ENCODE assay signal across 23 cellular contexts in genomic region chr19:6854758-6855157, GRCh38. TPM values are rescaled to one million over a fixed set of nuclear protein-coding genes. Genes with fewer than 3 reads are reported as not detected.
DNase-seq lines count a peak whose midpoint lies in the region; ATAC-seq and TF ChIP-seq lines count a peak whose summit lies in the region.
"Had no signal": no experiment of that assay in that cellular context is flagged by ENCODE, and none has a peak within 500 bp of the region (broad histone marks: within the 10 kb centered on the region; RNA-seq: fewer than 3 reads in every experiment).

No MANE protein-coding gene starts in this region.

- no peak overlapping the region for H3K4me3 Mint-ChIP-seq in activated naive CD4-positive, alpha-beta T cell treated with anti-CD3 and anti-CD28 coated beads for 36 hours
- H3K4me3 Mint-ChIP-seq in activated T-helper 17 cell treated with anti-CD3 and anti-CD28 coated beads, Interleukin-2, amount 50 U/mL, for 72 hours, result no peak overlapping the region
- H3K4me3 Mint-ChIP-seq in immature natural killer cell, result no peak overlapping the region
- H3K4me3 Mint-ChIP-seq in stimulated activated naive B cell treated with anti-CD40 and anti-IgM and Interleukin-4, amounts not matched to agents 10 μg/mL and 1 μg/mL and 100 μg/mL, for 72 hours, result no peak overlapping the region
- H3K4me3 Mint-ChIP-seq in activated T-cell treated with anti-CD3 and anti-CD28 coated beads, Interleukin-2, amount 50 U/mL, for 4 hours, result no peak overlapping the region

- H3K9ac ChIP-seq in colonic mucosa (ENCODE audit: low read depth in 2 of 2, low read length in 2 of 2), result no peak overlapping the region

- H3K27ac Mint-ChIP-seq in activated naive CD4-positive, alpha-beta T cell treated with anti-CD3 and anti-CD28 coated beads for 36 hours, result peak overlapping the region; percentile 47
- peak overlapping the region; percentile 66 for H3K27ac Mint-ChIP-seq in activated T-helper 17 cell treated with anti-CD3 and anti-CD28 coated beads, Interleukin-2, amount 50 U/mL, for 72 hours
- peak overlapping the region in 4 of 6 donors; percentile 26 to 45 (median 37) for H3K27ac Mint-ChIP-seq in immature natural killer cell
- H3K27ac Mint-ChIP-seq in stimulated activated naive B cell treated with anti-CD40 and anti-IgM and Interleukin-4, amounts not matched to agents 10 μg/mL and 1 μg/mL and 100 μg/mL, for 72 hours, result peak overlapping the region; percentile 53

- H3K27ac ChIP-seq in colonic mucosa, result no peak overlapping the region
- H3K27ac ChIP-seq: PC-9, SJSA1 had no signal

- CTCF ChIA-PET in activated naive CD4-positive, alpha-beta T cell treated with anti-CD3 and anti-CD28 coated beads for 36 hours (lab: Charles Lee), result no interaction called here

- H3K4me1 ChIP-seq in colonic mucosa, result no peaks in the 10 kb centered on the region
- H3K4me1 ChIP-seq: SJSA1 had no signal

- no peaks in the 10 kb centered on the region for H3K9me3 Mint-ChIP-seq in activated naive CD4-positive, alpha-beta T cell treated with anti-CD3 and anti-CD28 coated beads for 36 hours
- H3K9me3 Mint-ChIP-seq in activated T-helper 17 cell treated with anti-CD3 and anti-CD28 coated beads, Interleukin-2, amount 50 U/mL, for 72 hours, result no peaks in the 10 kb centered on the region
- peaks cover 0 to 1% (median 0%) of the 10 kb centered on the region in 6 donors for H3K9me3 Mint-ChIP-seq in immature natural killer cell
- no peaks in the 10 kb centered on the region for H3K9me3 Mint-ChIP-seq in stimulated activated naive B cell treated with anti-CD40 and anti-IgM and Interleukin-4, amounts not matched to agents 10 μg/mL and 1 μg/mL and 100 μg/mL, for 72 hours
- no peaks in the 10 kb centered on the region for H3K9me3 Mint-ChIP-seq in activated T-cell treated with anti-CD3 and anti-CD28 coated beads, Interleukin-2, amount 50 U/mL, for 4 hours

- no peak for DNase-seq in activated naive CD4-positive, alpha-beta T cell treated with anti-CD3 and anti-CD28 coated beads for 36 hours
- no peak for DNase-seq in activated naive CD4-positive, alpha-beta T cell treated with Interleukin-2 at 50 U/mL for 16 hours
- DNase-seq in immature natural killer cell (no peak), D341Med (ENCODE audit: low spot score) (no peak), colonic mucosa (no peak)
- DNase-seq in stimulated activated naive B cell treated with anti-CD40 and anti-IgM and Interleukin-4, amounts not matched to agents 10 μg/mL and 1 μg/mL and 100 μg/mL, for 72 hours, result no peak
- no peak for DNase-seq in activated T-cell treated with anti-CD3 and anti-CD28 coated beads, Interleukin-2, amount 50 U/mL, for 4 hours
- DNase-seq: HCEC 1CT, Karpas-422, NCI-H1092, NCI-H1417 treated with DMSO at 0.1 percent for 48 hours, NCI-H1694 treated with DMSO at 0.1 percent for 48 hours, NCI-H2081, NCI-H2227 treated with DMSO at 0.1 percent for 48 hours, NCI-H526 treated with DMSO at 0.1 percent for 48 hours, PC-9, Right ventricle myocardium superior had no signal

- H3K36me3 ChIP-seq in colonic mucosa, result no peaks in the 10 kb centered on the region
- H3K36me3 ChIP-seq: SJSA1 had no signal

- peaks cover 40% of the 10 kb centered on the region for H3K36me3 Mint-ChIP-seq in activated naive CD4-positive, alpha-beta T cell treated with anti-CD3 and anti-CD28 coated beads for 36 hours (ENCODE audit: low read depth)
- peaks cover 75% of the 10 kb centered on the region for H3K36me3 Mint-ChIP-seq in activated T-helper 17 cell treated with anti-CD3 and anti-CD28 coated beads, Interleukin-2, amount 50 U/mL, for 72 hours (ENCODE audit: low read depth)
- H3K36me3 Mint-ChIP-seq in immature natural killer cell, result peaks cover 24 to 47% (median 34%) of the 10 kb centered on the region in 3 donors
- peaks cover 38 to 51% of the 10 kb centered on the region in 2 donors for H3K36me3 Mint-ChIP-seq in stimulated activated naive B cell treated with anti-CD40 and anti-IgM and Interleukin-4, amounts not matched to agents 10 μg/mL and 1 μg/mL and 100 μg/mL, for 72 hours
- peaks cover 40% of the 10 kb centered on the region for H3K36me3 Mint-ChIP-seq in activated T-cell treated with anti-CD3 and anti-CD28 coated beads, Interleukin-2, amount 50 U/mL, for 4 hours (ENCODE audit: insufficient read depth)

- H3K4me1 Mint-ChIP-seq in activated naive CD4-positive, alpha-beta T cell treated with anti-CD3 and anti-CD28 coated beads for 36 hours (ENCODE audit: low read depth), result no peaks in the 10 kb centered on the region
- peaks cover 6% of the 10 kb centered on the region for H3K4me1 Mint-ChIP-seq in activated T-helper 17 cell treated with anti-CD3 and anti-CD28 coated beads, Interleukin-2, amount 50 U/mL, for 72 hours
- no peaks in the 10 kb centered on the region for H3K4me1 Mint-ChIP-seq in immature natural killer cell
- peaks cover under 1 to 5% of the 10 kb centered on the region in 2 donors for H3K4me1 Mint-ChIP-seq in stimulated activated naive B cell treated with anti-CD40 and anti-IgM and Interleukin-4, amounts not matched to agents 10 μg/mL and 1 μg/mL and 100 μg/mL, for 72 hours
- H3K4me1 Mint-ChIP-seq in activated T-cell treated with anti-CD3 and anti-CD28 coated beads, Interleukin-2, amount 50 U/mL, for 4 hours (ENCODE audit: low read depth), result no peaks in the 10 kb centered on the region

- no peak overlapping the region for H3K4me3 ChIP-seq in colonic mucosa
- H3K4me3 ChIP-seq: PC-9, SJSA1 had no signal

- ATAC-seq in activated T-helper 17 cell treated with anti-CD3 and anti-CD28 coated beads, Interleukin-2, amount 50 U/mL, for 72 hours (replicated peaks), result no peak
- ATAC-seq in stimulated activated naive B cell treated with anti-CD40 and anti-IgM and Interleukin-4, amounts not matched to agents 10 μg/mL and 1 μg/mL and 100 μg/mL, for 72 hours (replicated peaks), result no peak
- no peak for ATAC-seq in activated T-cell treated with anti-CD3 and anti-CD28 coated beads, Interleukin-2, amount 50 U/mL, for 4 hours

- H3K9me3 ChIP-seq in colonic mucosa, result no peaks in the 10 kb centered on the region
- H3K9me3 ChIP-seq: SJSA1 had no signal

- no peaks in the 10 kb centered on the region for H3K27me3 Mint-ChIP-seq in activated naive CD4-positive, alpha-beta T cell treated with anti-CD3 and anti-CD28 coated beads for 36 hours (ENCODE audit: low read depth)
- no peaks in the 10 kb centered on the region for H3K27me3 Mint-ChIP-seq in activated T-helper 17 cell treated with anti-CD3 and anti-CD28 coated beads, Interleukin-2, amount 50 U/mL, for 72 hours
- peaks cover 0 to 8% (median 2%) of the 10 kb centered on the region in 3 donors for H3K27me3 Mint-ChIP-seq in immature natural killer cell (ENCODE audit: low read depth in 3 of 3)
- H3K27me3 Mint-ChIP-seq in stimulated activated naive B cell treated with anti-CD40 and anti-IgM and Interleukin-4, amounts not matched to agents 10 μg/mL and 1 μg/mL and 100 μg/mL, for 72 hours, result no peaks in the 10 kb centered on the region
- H3K27me3 Mint-ChIP-seq in activated T-cell treated with anti-CD3 and anti-CD28 coated beads, Interleukin-2, amount 50 U/mL, for 4 hours (ENCODE audit: low read depth), result no peaks in the 10 kb centered on the region

- intact Hi-C loops in activated naive CD4-positive, alpha-beta T cell treated with anti-CD3 and anti-CD28 coated beads for 36 hours (cut with micrococcal nuclease), result no loop called here
- intact Hi-C loops in colonic mucosa (cut with DNase I), result no loop called here

- H3K27me3 ChIP-seq in colonic mucosa, result no peaks in the 10 kb centered on the region
- H3K27me3 ChIP-seq: SJSA1 had no signal

- TF ChIP-seq CTCF in colonic mucosa (IDR thresholded peaks at IDR 0.05), result no peak

RNA-seq across cellular contexts. Expression of gene ADGRE1, which starts 32.6 kb away (rescaled TPM):
- total RNA-seq in activated naive CD4-positive, alpha-beta T cell treated with anti-CD3 and anti-CD28 coated beads for 36 hours, result 10 to 100 TPM in 1 of 2 experiments, 1 to 10 TPM in 1; 9.1 to 11.2 TPM
- total RNA-seq in activated T-helper 17 cell treated with anti-CD3 and anti-CD28 coated beads, Interleukin-2, amount 50 U/mL, for 72 hours, result 10 to 100 TPM in 1 of 2 donors, 1 to 10 TPM in 1; 6.9 to 10.6 TPM
- under 1 TPM in 2 of 3 donors, not detected in 1; 0.22 to 0.54 TPM for polyA plus RNA-seq in immature natural killer cell
- 1 to 10 TPM; 2.2 to 3.1 (median 2.7) TPM for total RNA-seq in activated T-cell treated with anti-CD3 and anti-CD28 coated beads, Interleukin-2, amount 50 U/mL, for 4 hours
- total RNA-seq in colonic mucosa, result under 1 TPM; 0.15 to 0.85 TPM
- total RNA-seq: H1, HT-29, NCI-H460, PC-9, SJSA1 had no signal
- polyA plus RNA-seq: BJ, H1 had no signal
